ENCODE assay signal across 9 cellular contexts in the genomic region with DNA sequence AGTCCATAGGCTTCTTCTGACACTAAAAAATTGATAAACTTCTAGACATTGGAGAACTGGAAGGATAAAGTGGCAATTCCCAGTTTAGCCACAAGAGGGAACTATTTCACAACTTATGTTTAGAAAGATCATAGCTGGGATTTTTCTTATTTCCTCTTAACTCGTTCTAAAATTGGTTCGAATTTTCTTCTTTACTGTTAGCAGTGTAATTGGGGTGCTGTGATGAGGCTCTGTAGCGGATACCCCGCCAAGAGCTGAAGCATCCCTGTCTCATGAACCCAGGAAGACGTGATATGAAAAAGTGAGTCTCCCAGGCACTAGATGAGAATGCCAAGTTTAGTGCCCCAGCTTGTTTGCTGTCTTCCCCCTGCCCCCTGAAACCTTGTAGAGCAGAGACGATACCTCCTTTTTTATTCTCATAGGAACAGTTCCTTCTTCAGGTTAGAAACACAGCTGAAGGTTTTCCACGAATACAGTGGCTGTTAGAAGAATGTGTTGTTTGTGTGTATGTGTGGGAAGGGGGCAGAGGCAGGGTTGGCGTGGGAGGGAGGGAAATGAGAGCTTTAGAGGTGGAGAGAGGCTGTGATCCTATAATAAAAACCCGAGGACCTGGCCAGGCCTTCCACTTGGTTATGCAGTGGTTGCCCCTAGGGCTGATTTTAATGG.
DNase-seq lines count a peak whose midpoint lies in the region; ATAC-seq, FAIRE-seq and TF ChIP-seq lines count a peak whose summit lies in the region.
"Had no signal": no experiment of that assay in that cellular context is flagged by ENCODE, and none has a peak within 500 bp of the region (broad histone marks: within the 10 kb centered on the region; RNA-seq: fewer than 3 reads in every experiment).

No MANE protein-coding gene starts in this region.

- no peak overlapping the region for H3K27ac ChIP-seq in RWPE1

- ATAC-seq in HG03439 (IDR thresholded peaks at IDR 0.05; ENCODE audit: unreplicated experiment) (peak; percentile 57), HG03039 (IDR thresholded peaks at IDR 0.05; ENCODE audit: unreplicated experiment) (no peak), GM21367 (IDR thresholded peaks at IDR 0.05; ENCODE audit: unreplicated experiment) (no peak)

- TF ChIP-seq CTCF in RWPE1 (conservative IDR thresholded peaks at IDR 0.05; ENCODE audit: low read depth), result peak; percentile 77

- DNase-seq in NOMO-1 treated with DMSO at 0.1 percent for 48 hours (lab: John Stamatoyannopoulos, UW; ENCODE audit: unreplicated experiment) (peak; percentile 45), NOMO-1 treated with dmso at 0.1 percent for 144 hours (lab: John Stamatoyannopoulos, UW; ENCODE audit: unreplicated experiment) (no peak), RWPE1 (ENCODE audit: low spot score) (no peak), myocyte (ENCODE audit: low read depth) (peak; percentile 70)

- peak; percentile 82 for FAIRE-seq in endometrium (lab: Jason Lieb, UNC)
- FAIRE-seq: colon had no signal

- POLR2A ChIA-PET in RWPE1 (lab: Yijun Ruan, JAX; ENCODE audit: low non-redundant PET), result no interaction called here

- CTCF ChIA-PET in RWPE1 (lab: Yijun Ruan, JAX), result interaction anchor here (0.6 to 1.1 kb wide), 4 partner anchors 38 to 804 kb away, joined by 3 to 5 read pairs (median 3); no protein-coding TSS in a partner anchor

Comparison
In these comparisons a context has a peak if more than half of its experiments do, and no peak if none do; other contexts are left out.
1. DNase-seq: peak in NOMO-1 treated with DMSO at 0.1 percent for 48 hours (single experiment) and myocyte (single experiment); none in NOMO-1 treated with dmso at 0.1 percent for 144 hours (single experiment) and RWPE1 (single experiment).